1 cellular context compared by ENCODE assay signal in the genomic region with DNA sequence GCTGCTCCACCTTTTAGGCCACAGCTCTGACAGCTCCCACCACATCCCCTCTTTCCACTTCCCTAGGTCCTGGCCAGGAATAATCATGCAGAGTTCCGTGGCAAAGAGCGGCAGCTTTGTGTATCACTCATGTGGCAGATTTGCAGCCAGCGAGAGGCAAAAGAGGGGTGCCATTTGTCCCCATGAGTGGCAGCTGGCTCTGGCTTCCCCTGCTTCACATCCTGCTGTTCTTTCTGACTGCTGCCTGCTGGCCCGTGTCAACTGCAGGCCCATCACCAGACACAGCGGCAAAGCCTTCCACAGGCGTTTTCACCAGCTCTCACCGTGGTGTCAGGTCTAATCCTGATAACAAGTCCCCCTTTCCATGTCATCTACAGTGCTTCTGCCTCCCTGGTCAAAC.
TF ChIP-seq lines count a peak whose summit lies in the region.

No MANE protein-coding gene starts in this region.

TF ChIP-seq in IMR-90, 13 proteins besides CTCF, POLR2A, EP300 and RAD21 (continued from another document):
- TF ChIP-seq, protein P1, sequence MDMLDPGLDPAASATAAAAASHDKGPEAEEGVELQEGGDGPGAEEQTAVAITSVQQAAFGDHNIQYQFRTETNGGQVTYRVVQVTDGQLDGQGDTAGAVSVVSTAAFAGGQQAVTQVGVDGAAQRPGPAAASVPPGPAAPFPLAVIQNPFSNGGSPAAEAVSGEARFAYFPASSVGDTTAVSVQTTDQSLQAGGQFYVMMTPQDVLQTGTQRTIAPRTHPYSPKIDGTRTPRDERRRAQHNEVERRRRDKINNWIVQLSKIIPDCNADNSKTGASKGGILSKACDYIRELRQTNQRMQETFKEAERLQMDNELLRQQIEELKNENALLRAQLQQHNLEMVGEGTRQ (IDR thresholded peaks at IDR 0.05; ENCODE audit: low read depth, low read length): no peak
- TF ChIP-seq BHLHE40 (IDR thresholded peaks at IDR 0.05; ENCODE audit: low read depth, low read length) (no peak), MAZ (IDR thresholded peaks at IDR 0.05; ENCODE audit: borderline replicate concordance, low read depth, low read length) (no peak), CHD1 (IDR thresholded peaks at IDR 0.05; ENCODE audit: low read depth, low read length) (no peak), CEBPB (IDR thresholded peaks at IDR 0.05; ENCODE audit: low read depth, low read length) (no peak), MXI1 (IDR thresholded peaks at IDR 0.05; ENCODE audit: borderline replicate concordance, low read depth, low read length) (no peak), FOS (IDR thresholded peaks at IDR 0.05; ENCODE audit: low read depth, low read length) (no peak), SMC3 (IDR thresholded peaks at IDR 0.05; ENCODE audit: low read depth, low read length) (no peak), NFE2L2 (IDR thresholded peaks at IDR 0.05; ENCODE audit: low read depth, low read length) (no peak), RCOR1 (IDR thresholded peaks at IDR 0.05; ENCODE audit: insufficient replicate concordance, low read length) (no peak)
- TF ChIP-seq, protein P2, sequence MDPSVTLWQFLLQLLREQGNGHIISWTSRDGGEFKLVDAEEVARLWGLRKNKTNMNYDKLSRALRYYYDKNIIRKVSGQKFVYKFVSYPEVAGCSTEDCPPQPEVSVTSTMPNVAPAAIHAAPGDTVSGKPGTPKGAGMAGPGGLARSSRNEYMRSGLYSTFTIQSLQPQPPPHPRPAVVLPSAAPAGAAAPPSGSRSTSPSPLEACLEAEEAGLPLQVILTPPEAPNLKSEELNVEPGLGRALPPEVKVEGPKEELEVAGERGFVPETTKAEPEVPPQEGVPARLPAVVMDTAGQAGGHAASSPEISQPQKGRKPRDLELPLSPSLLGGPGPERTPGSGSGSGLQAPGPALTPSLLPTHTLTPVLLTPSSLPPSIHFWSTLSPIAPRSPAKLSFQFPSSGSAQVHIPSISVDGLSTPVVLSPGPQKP (IDR thresholded peaks at IDR 0.05; ENCODE audit: borderline replicate concordance, low read depth, low read length): no peak
